Comparison of ENCODE assay signal across 13 cellular contexts in genomic region chr15:25810154-25810553, GRCh38. TPM values are rescaled to one million over a fixed set of nuclear protein-coding genes. Genes with fewer than 3 reads are reported as not detected.
"Had no signal": no experiment of that assay in that cellular context is flagged by ENCODE, and none has a peak within 500 bp of the region (broad histone marks: within the 10 kb centered on the region; RNA-seq: fewer than 3 reads in every experiment).

No MANE protein-coding gene starts in this region.

- H3K9me3 Mint-ChIP-seq: activated naive CD4-positive, alpha-beta T cell treated with anti-CD3 and anti-CD28 coated beads, Interleukin-2, amount 50 U/mL, for 72 hours; activated T-helper 1 cell treated with anti-CD3 and anti-CD28 coated beads, Interleukin-12 subunit alpha, Interleukin-12 subunit beta, Interleukin-2, Interleukin-4 antibody, amounts not matched to agents 30 ng/mL and 10 ng/mL and 1 ng/mL, durations not matched to agents 14 hours and 24 hours and 36 hours; T-helper 1 cell treated with Interleukin-12 subunit alpha and Interleukin-12 subunit beta and Interleukin-4 antibody, amounts not matched to agents 30 μg/mL and 1 μg/mL, for 36 hours had no signal

- H3K4me3 ChIP-seq: heart left ventricle, smooth muscle cell, tibial nerve had no signal

- DNase-seq: activated CD4-positive, CD25-positive, alpha-beta regulatory T cell treated with anti-CD3 and anti-CD28 coated beads, Interleukin-2, amount 50 U/mL, for 72 hours; activated CD8-positive, alpha-beta memory T cell treated with anti-CD3 and anti-CD28 coated beads, Interleukin-2, amount 10 ng/mL, durations not matched to agents 7 days and 5 days; foreskin keratinocyte; heart left ventricle; right cardiac atrium had no signal

- ATAC-seq: foreskin keratinocyte, heart left ventricle, left lobe of liver, right cardiac atrium, SK-N-SH treated with all-trans-retinoic acid at 6 μM for 48 hours had no signal

- H3K4me1 ChIP-seq: foreskin keratinocyte had no signal

- H3K27ac ChIP-seq: foreskin keratinocyte, heart left ventricle, tibial nerve had no signal

- H3K36me3 ChIP-seq: heart left ventricle, tibial nerve had no signal

- H3K27me3 Mint-ChIP-seq: activated CD8-positive, alpha-beta memory T cell treated with anti-CD3 and anti-CD28 coated beads, Interleukin-2, amount 10 ng/mL, durations not matched to agents 7 days and 5 days had no signal

- H3K4me2 ChIP-seq: smooth muscle cell had no signal

- H3K27ac Mint-ChIP-seq: activated CD8-positive, alpha-beta memory T cell treated with anti-CD3 and anti-CD28 coated beads, Interleukin-2, amount 10 ng/mL, durations not matched to agents 7 days and 5 days; T-helper 1 cell treated with Interleukin-12 subunit alpha and Interleukin-12 subunit beta and Interleukin-4 antibody, amounts not matched to agents 30 μg/mL and 1 μg/mL, for 36 hours had no signal

- H3K27me3 ChIP-seq: foreskin keratinocyte, tibial nerve had no signal

- H3K9me3 ChIP-seq: heart left ventricle, tibial nerve had no signal

RNA-seq across cellular contexts. Expression of gene ATP10A, which starts 53.0 kb away (rescaled TPM):
- total RNA-seq: endothelial cell of umbilical vein, foreskin keratinocyte had no signal
- polyA plus RNA-seq: endothelial cell of umbilical vein, foreskin keratinocyte had no signal
